In genomic region chr4:126956192-126956897, GRCh38 we compare ENCODE assay signal across 1 cellular context.
A peak's percentile ranks its signal among the peaks of the same experiment; 100 is the strongest.
TF ChIP-seq lines count a peak whose summit lies in the region.

No MANE protein-coding gene starts in this region.

TF ChIP-seq in K562, 482 proteins besides CTCF, POLR2A, EP300 and RAD21 (continued from another document and continues in another):
- TF ChIP-seq PCBP1 (IDR thresholded peaks at IDR 0.05; ENCODE audit: low read depth, low read length, poor library complexity, severe bottlenecking) (no peak), GTF2B (IDR thresholded peaks at IDR 0.05; ENCODE audit: extremely low read depth, insufficient read length) (no peak), PURB (CRISPR knock-in tag; IDR thresholded peaks at IDR 0.05; ENCODE audit: low read depth) (no peak), XRCC4 (IDR thresholded peaks at IDR 0.05; ENCODE audit: extremely low read depth, insufficient read depth, insufficient read length) (no peak), ZNF639 (CRISPR knock-in tag; conservative IDR thresholded peaks at IDR 0.05 in 1 of 2, IDR thresholded peaks at IDR 0.05 in 1 of 2) (no peak), TRIM24 (IDR thresholded peaks at IDR 0.05) (no peak), NFRKB (IDR thresholded peaks at IDR 0.05; ENCODE audit: low read depth) (0 out of 2 replicates have a peak, but pooled peaks have one; percentile 22), GABPA (tag; conservative IDR thresholded peaks at IDR 0.05; ENCODE audit: low read depth) (peak; percentile 34), CUX1 (CRISPR knock-in tag; IDR thresholded peaks at IDR 0.05) (no peak), ATF2 (CRISPR knock-in tag; IDR thresholded peaks at IDR 0.05) (no peak), ZNF444 (CRISPR knock-in tag; IDR thresholded peaks at IDR 0.05) (no peak), RBBP5 (IDR thresholded peaks at IDR 0.05; ENCODE audit: borderline replicate concordance, insufficient read depth, low read length, poor library complexity, severe bottlenecking) (no peak), ZKSCAN1 (IDR thresholded peaks at IDR 0.05; ENCODE audit: low read depth, low read length) (no peak), ID3 (CRISPR knock-in tag; IDR thresholded peaks at IDR 0.05) (no peak), ID3 (tag; IDR thresholded peaks at IDR 0.05) (no peak), NR4A1 (CRISPR knock-in tag; IDR thresholded peaks at IDR 0.05) (no peak), NR4A1 (tag; IDR thresholded peaks at IDR 0.05) (no peak), ELF4 (CRISPR knock-in tag; IDR thresholded peaks at IDR 0.05) (no peak), RERE (CRISPR knock-in tag; IDR thresholded peaks at IDR 0.05; ENCODE audit: borderline replicate concordance) (no peak), MLLT1 (IDR thresholded peaks at IDR 0.05) (peak; percentile 29 to 84; a peak in 2 of 4 replicates), GTF2A2 (tag; IDR thresholded peaks at IDR 0.05) (no peak), CREBBP (IDR thresholded peaks at IDR 0.05; ENCODE audit: low read depth, low read length) (no peak), SMAD1 (IDR thresholded peaks at IDR 0.05; ENCODE audit: low read depth, low read length, partially characterized antibody) (no peak), RBM17 (IDR thresholded peaks at IDR 0.05; ENCODE audit: borderline replicate concordance, low read depth, low read length) (no peak), ZBTB1 (CRISPR knock-in tag; IDR thresholded peaks at IDR 0.05; ENCODE audit: borderline replicate concordance, low read depth) (no peak), HSF4 (CRISPR knock-in tag; IDR thresholded peaks at IDR 0.05; ENCODE audit: borderline replicate concordance) (no peak), MNT (conservative IDR thresholded peaks at IDR 0.05) (no peak; a peak in 1 of 4 replicates), TRIM25 (IDR thresholded peaks at IDR 0.05; ENCODE audit: borderline replicate concordance) (no peak), GMEB1 (CRISPR knock-in tag; IDR thresholded peaks at IDR 0.05) (no peak), KLF16 (IDR thresholded peaks at IDR 0.05) (peak; percentile 32; the same call in 1 of the 2 replicates), KHSRP (IDR thresholded peaks at IDR 0.05) (no peak), TAF9B (IDR thresholded peaks at IDR 0.05; ENCODE audit: partially characterized antibody) (no peak), YBX1 (IDR thresholded peaks at IDR 0.05) (no peak), DLX4 (CRISPR knock-in tag; IDR thresholded peaks at IDR 0.05) (no peak), KLF1 (tag; IDR thresholded peaks at IDR 0.05) (no peak), STAT5A (IDR thresholded peaks at IDR 0.05; ENCODE audit: borderline replicate concordance, low read length) (no peak), SIRT6 (IDR thresholded peaks at IDR 0.05; ENCODE audit: low read depth, low read length) (peak; percentile 49), ZNF212 (CRISPR knock-in tag; IDR thresholded peaks at IDR 0.05) (no peak)
